In genomic region chr18:41745166-41746049, GRCh38 we compare ENCODE assay signal across 8 cellular contexts.
DNase-seq lines count a peak whose midpoint lies in the region; ATAC-seq and TF ChIP-seq lines count a peak whose summit lies in the region.

No MANE protein-coding gene starts in this region.

- no peak overlapping the region for H3K27ac ChIP-seq in right atrium auricular region

- intact Hi-C loops in natural killer cell (cut with micrococcal nuclease) = no loop called here

- H3K4me3 Mint-ChIP-seq in activated T-cell treated with anti-CD3 and anti-CD28 coated beads, Interleukin-2, amount 50 U/mL, for 4 hours = no peak overlapping the region
- H3K4me3 Mint-ChIP-seq in natural killer cell = no peak overlapping the region

- no peaks in the 10 kb centered on the region for H3K4me1 Mint-ChIP-seq in activated T-cell treated with anti-CD3 and anti-CD28 coated beads, Interleukin-2, amount 50 U/mL, for 4 hours (ENCODE audit: low read depth)
- no peaks in the 10 kb centered on the region for H3K4me1 Mint-ChIP-seq in natural killer cell

- H3K27me3 Mint-ChIP-seq in activated T-cell treated with anti-CD3 and anti-CD28 coated beads, Interleukin-2, amount 50 U/mL, for 4 hours (ENCODE audit: low read depth) = no peaks in the 10 kb centered on the region
- H3K27me3 Mint-ChIP-seq in natural killer cell (ENCODE audit: low read depth in 2 of 2) = peaks cover 0 to 2% of the 10 kb centered on the region in 2 donors

- H3K36me3 Mint-ChIP-seq in activated T-cell treated with anti-CD3 and anti-CD28 coated beads, Interleukin-2, amount 50 U/mL, for 4 hours (ENCODE audit: insufficient read depth) = no peaks in the 10 kb centered on the region
- H3K36me3 Mint-ChIP-seq in natural killer cell = no peaks in the 10 kb centered on the region

- TF ChIP-seq CTCF in WI38 (IDR thresholded peaks at IDR 0.05; ENCODE audit: low read depth, low read length) (peak; percentile 12; the same call in 1 of the 2 replicates), right atrium auricular region (IDR thresholded peaks at IDR 0.05) (peak; percentile 37 to 64), natural killer cell (IDR thresholded peaks at IDR 0.05) (no peak)

- H3K4me3 ChIP-seq in WI38 (ENCODE audit: low read depth, low read length) (no peak overlapping the region), right atrium auricular region (no peak overlapping the region)

- peak; percentile 22 to 30 for DNase-seq in activated T-cell treated with anti-CD3 and anti-CD28 coated beads, Interleukin-2, amount 50 U/mL, for 48 hours
- no peak for DNase-seq in activated T-cell treated with anti-CD3 and anti-CD28 coated beads, Interleukin-2, amount 50 U/mL, for 4 hours
- DNase-seq in NCI-H2107 treated with DMSO at 0.1 percent for 48 hours (lab: John Stamatoyannopoulos, UW; ENCODE audit: unreplicated experiment) (peak; percentile 52), right atrium auricular region (ENCODE audit: low spot score) (no peak), natural killer cell (no peak)
- DNase-seq in stimulated activated CD8-positive, alpha-beta memory T cell treated with anti-CD3 and anti-CD28 coated beads, Interleukin-4, amount 100 ng/mL, for 48 hours = peak; percentile 42

- no peak for ATAC-seq in activated T-cell treated with anti-CD3 and anti-CD28 coated beads, Interleukin-2, amount 50 U/mL, for 4 hours
- ATAC-seq in HG02938 (IDR thresholded peaks at IDR 0.05; ENCODE audit: unreplicated experiment) (peak; percentile 68), natural killer cell (no peak)

- H3K9me3 ChIP-seq in right atrium auricular region = no peaks in the 10 kb centered on the region

- no peaks in the 10 kb centered on the region for H3K9me3 Mint-ChIP-seq in activated T-cell treated with anti-CD3 and anti-CD28 coated beads, Interleukin-2, amount 50 U/mL, for 4 hours
- H3K9me3 Mint-ChIP-seq in natural killer cell = peaks cover 0 to 14% of the 10 kb centered on the region in 2 donors

- H3K27ac Mint-ChIP-seq in natural killer cell = no peak overlapping the region

- H3K27me3 ChIP-seq in right atrium auricular region = no peaks in the 10 kb centered on the region

- no peaks in the 10 kb centered on the region for H3K4me1 ChIP-seq in right atrium auricular region

- no peaks in the 10 kb centered on the region for H3K36me3 ChIP-seq in right atrium auricular region

Comparison
In these comparisons a context has a peak if more than half of its experiments do, and no peak if none do; other contexts are left out.
1. DNase-seq: peak in activated T-cell treated with anti-CD3 and anti-CD28 coated beads, Interleukin-2, amount 50 U/mL, for 48 hours (2 of 2), NCI-H2107 treated with DMSO at 0.1 percent for 48 hours (single experiment) and stimulated activated CD8-positive, alpha-beta memory T cell treated with anti-CD3 and anti-CD28 coated beads, Interleukin-4, amount 100 ng/mL, for 48 hours (single experiment); none in activated T-cell treated with anti-CD3 and anti-CD28 coated beads, Interleukin-2, amount 50 U/mL, for 4 hours (single experiment), right atrium auricular region (single experiment) and natural killer cell (single experiment).